21 cellular contexts compared by ENCODE assay signal in the genomic region with DNA sequence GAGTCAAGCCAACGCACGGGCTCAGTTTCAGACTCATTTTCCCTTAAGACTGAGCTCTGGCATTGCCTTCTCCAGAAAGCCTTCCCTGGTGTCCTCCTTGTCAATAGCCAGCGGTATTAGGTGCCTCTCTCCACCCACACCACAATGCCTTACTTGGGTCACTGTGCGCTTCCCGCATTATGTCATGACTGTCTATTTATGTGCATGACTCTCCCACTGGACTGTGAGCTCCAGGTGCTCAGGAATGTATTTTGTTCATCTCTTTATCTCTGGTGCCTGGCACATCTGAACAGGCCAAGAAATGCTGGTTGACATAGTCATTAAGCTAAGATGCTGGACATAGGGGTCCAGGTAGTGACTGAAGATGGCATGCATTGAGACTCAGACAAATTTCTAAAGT. TPM values are rescaled to one million over a fixed set of nuclear protein-coding genes. Genes with fewer than 3 reads are reported as not detected.
"Had no signal": no experiment of that assay in that cellular context is flagged by ENCODE, and none has a peak within 500 bp of the region (broad histone marks: within the 10 kb centered on the region; RNA-seq: fewer than 3 reads in every experiment).

No MANE protein-coding gene starts in this region.

- H2AFZ ChIP-seq: hepatocyte, parathyroid adenoma had no signal

- H3K27ac ChIP-seq: epithelial cell of prostate, foreskin keratinocyte, hepatocyte, parathyroid adenoma, right lobe of liver, uterus had no signal

- DNase-seq: activated CD4-positive, alpha-beta T cell treated with anti-CD3 and anti-CD28 coated beads for 1 hour; activated gamma-delta T cell treated with Interleukin-2 at 50 U/mL for 16 hours; activated T-cell treated with anti-CD3 and anti-CD28 coated beads, Interleukin-2, amount 50 U/mL, for 1 hour; aorta; cortex of kidney; foreskin keratinocyte; glutamatergic neuron; kidney glomerular epithelial cell; left ventricle myocardium superior; mammary epithelial cell; right lobe of liver; spleen; stimulated activated CD4-positive, alpha-beta T cell treated with anti-CD3 and anti-CD28 coated beads, Interleukin-4, amount 100 ng/mL, for 1 hour; stimulated activated naive CD4-positive, alpha-beta T cell; T-helper 9 cell; tibial artery; uterus had no signal

- H3K36me3 ChIP-seq: right lobe of liver, tibial artery, uterus had no signal

- H3K4me3 ChIP-seq: hepatocyte, right lobe of liver, spleen, tibial artery, uterus had no signal

- H3K4me2 ChIP-seq: hepatocyte had no signal

- H3K4me1 ChIP-seq: foreskin keratinocyte, parathyroid adenoma, right lobe of liver, uterus had no signal

- H3K79me2 ChIP-seq: hepatocyte, parathyroid adenoma had no signal

- ATAC-seq: foreskin keratinocyte, left ventricle myocardium superior, right lobe of liver had no signal

- H3K9me3 ChIP-seq: right lobe of liver, spleen, tibial artery, uterus had no signal

- H3K27me3 ChIP-seq: foreskin keratinocyte, hepatocyte, right lobe of liver, tibial artery, uterus had no signal

- H3K9ac ChIP-seq: parathyroid adenoma had no signal

RNA-seq across cellular contexts. Expression of gene DAAM2, which starts 42.7 kb away (rescaled TPM):
- total RNA-seq: T-helper 1 cell treated with Interleukin-12 subunit alpha and Interleukin-12 subunit beta and Interleukin-4 antibody, amounts not matched to agents 30 ng/mL and 1 ng/mL, for 36 hours had no signal
- polyA plus RNA-seq: foreskin keratinocyte had no signal
